9 cellular contexts compared by ENCODE assay signal in the genomic region with DNA sequence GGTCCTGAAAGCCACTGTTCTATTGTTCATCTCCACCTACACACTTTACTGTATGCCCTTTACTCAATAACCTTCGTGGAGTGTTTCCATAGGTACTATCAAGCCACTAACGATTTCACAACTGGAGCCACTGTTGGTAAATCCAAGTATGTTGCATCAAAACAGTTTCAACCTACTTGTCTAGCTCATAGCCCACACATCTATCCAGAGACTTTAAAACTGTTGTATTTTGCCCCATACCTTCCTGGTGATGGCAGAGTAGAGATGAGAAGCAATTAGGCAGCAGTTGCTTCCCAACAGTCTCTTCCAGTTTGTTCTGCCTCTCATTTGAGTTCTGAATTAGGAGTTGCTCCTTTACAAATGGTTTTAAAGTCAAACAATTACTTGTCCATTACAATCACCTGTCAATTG. TPM values are rescaled to one million over a fixed set of nuclear protein-coding genes. Genes with fewer than 3 reads are reported as not detected.
DNase-seq lines count a peak whose midpoint lies in the region; ATAC-seq and TF ChIP-seq lines count a peak whose summit lies in the region.
"Had no signal": no experiment of that assay in that cellular context is flagged by ENCODE, and none has a peak within 500 bp of the region (broad histone marks: within the 10 kb centered on the region; RNA-seq: fewer than 3 reads in every experiment).

No MANE protein-coding gene starts in this region.

- 42 to 45% methylated on average over 2 of the region's 2 CpGs for WGBS in sigmoid colon, 2 donors

- no peaks in the 10 kb centered on the region for H3K27me3 Mint-ChIP-seq in natural killer cell (ENCODE audit: low read depth in 2 of 2)
- no peaks in the 10 kb centered on the region for H3K27me3 Mint-ChIP-seq in activated T-cell treated with anti-CD3 and anti-CD28 coated beads, Interleukin-2, amount 50 U/mL, for 24 hours

- TF ChIP-seq CTCF in HEK293 (tag by site-specific recombination; IDR thresholded peaks at IDR 0.05) = no peak
- TF ChIP-seq CTCF in astrocyte of the spinal cord (IDR thresholded peaks at IDR 0.05; ENCODE audit: low read depth, low read length) = no peak
- TF ChIP-seq CTCF in sigmoid colon (IDR thresholded peaks at IDR 0.05) = no peak
- TF ChIP-seq CTCF in natural killer cell (IDR thresholded peaks at IDR 0.05) = no peak

- no peak for ATAC-seq in HG02678 (IDR thresholded peaks at IDR 0.05; ENCODE audit: unreplicated experiment)
- ATAC-seq in natural killer cell = no peak

- TF ChIP-seq EP300 in sigmoid colon (IDR thresholded peaks at IDR 0.05) = no peak

- TF ChIP-seq POLR2A in sigmoid colon (IDR thresholded peaks at IDR 0.05) = no peak

- H3K4me1 ChIP-seq in HEK293 (ENCODE audit: control insufficient read depth, insufficient read depth, low read length) (peaks cover 4% of the 10 kb centered on the region; the same call in 1 of the 2 replicates), sigmoid colon (peaks cover 0 to 61% (median 52%) of the 10 kb centered on the region in 4 donors)

- H3K4me1 Mint-ChIP-seq in natural killer cell = no peaks in the 10 kb centered on the region
- peaks cover 13% of the 10 kb centered on the region for H3K4me1 Mint-ChIP-seq in activated T-cell treated with anti-CD3 and anti-CD28 coated beads, Interleukin-2, amount 50 U/mL, for 24 hours (ENCODE audit: low read depth)

- H3K27me3 ChIP-seq in sigmoid colon = no peaks in the 10 kb centered on the region

- no peaks in the 10 kb centered on the region for H3K36me3 Mint-ChIP-seq in natural killer cell
- peaks cover 6% of the 10 kb centered on the region for H3K36me3 Mint-ChIP-seq in activated T-cell treated with anti-CD3 and anti-CD28 coated beads, Interleukin-2, amount 50 U/mL, for 24 hours (ENCODE audit: low read depth)

- CTCF ChIA-PET in HEK293 (lab: Yijun Ruan, JAX) = interaction anchor here (0.6 to 0.7 kb wide), 2 partner anchors 27 to 60 kb away, joined by 3 to 6 read pairs; no protein-coding TSS in a partner anchor

- no peaks in the 10 kb centered on the region for H3K9me3 Mint-ChIP-seq in natural killer cell
- H3K9me3 Mint-ChIP-seq in activated T-cell treated with anti-CD3 and anti-CD28 coated beads, Interleukin-2, amount 50 U/mL, for 24 hours = no peaks in the 10 kb centered on the region

- H3K4me3 Mint-ChIP-seq in natural killer cell = no peak overlapping the region
- no peak overlapping the region for H3K4me3 Mint-ChIP-seq in activated T-cell treated with anti-CD3 and anti-CD28 coated beads, Interleukin-2, amount 50 U/mL, for 24 hours

- intact Hi-C loops in sigmoid colon (cut with DNase I) (loop anchor here (10.0 kb wide), 1 partner anchor 405 kb away; a partner anchor contains a TSS), natural killer cell (cut with micrococcal nuclease) (no loop called here)

- H3K9me3 ChIP-seq in HEK293 (ENCODE audit: control insufficient read depth, insufficient read depth, low read depth, low read length) (no peaks in the 10 kb centered on the region), sigmoid colon (no peaks in the 10 kb centered on the region)

- no peaks in the 10 kb centered on the region; a peak in 1 of 3 replicates for H3K36me3 ChIP-seq in HEK293 (ENCODE audit: control insufficient read depth in 2 of 2, insufficient read depth in 1 of 2, low read length in 2 of 2)
- peaks cover 0 to 5% (median 0%) of the 10 kb centered on the region in 4 donors for H3K36me3 ChIP-seq in sigmoid colon

- H3K4me3 ChIP-seq in HEK293 (ENCODE audit: low read depth, low read length) (no peak overlapping the region), astrocyte of the spinal cord (ENCODE audit: low read depth, low read length) (peak overlapping the region; percentile 67), iPS-11a (ENCODE audit: low read depth, low read length) (peak overlapping the region; percentile 77), sigmoid colon (peak overlapping the region; percentile 56 to 67 (median 60))

- no peak overlapping the region for H3K27ac Mint-ChIP-seq in natural killer cell
- H3K27ac Mint-ChIP-seq in activated T-cell treated with anti-CD3 and anti-CD28 coated beads, Interleukin-2, amount 50 U/mL, for 24 hours = no peak overlapping the region

- H3K27ac ChIP-seq in HEK293 (ENCODE audit: extremely low read depth, low read depth, low read length) = no peak overlapping the region
- peak overlapping the region; percentile 77 to 94 (median 84) for H3K27ac ChIP-seq in sigmoid colon

- DNase-seq in astrocyte of the spinal cord (ENCODE audit: low read depth, low spot score) (no peak), sigmoid colon (no peak), natural killer cell (no peak), T-helper 1 cell (no peak)
- DNase-seq in activated T-cell treated with anti-CD3 and anti-CD28 coated beads, Interleukin-2, amount 50 U/mL, for 24 hours = no peak
- DNase-seq: NK-92 treated with Interleukin-12 subunit alpha and Interleukin-12 subunit beta, amount 100 ng/mL, for 24 hours had no signal

- in situ Hi-C loops in astrocyte of the spinal cord (cut with HindIII; ENCODE audit: low sequenced_read_pairs) = no loop called here

- POLR2A ChIA-PET in HEK293 (lab: Yijun Ruan, JAX) = interaction anchor here (0.9 to 1.4 kb wide), 2 partner anchors 14 to 18 kb away, joined by 3 to 4 read pairs; no protein-coding TSS in a partner anchor

TF ChIP-seq in HEK293, 187 proteins besides CTCF, POLR2A, EP300 and RAD21:
- TF ChIP-seq EGR2 (tag by site-specific recombination; IDR thresholded peaks at IDR 0.05; ENCODE audit: low read depth) = peak; percentile 31; the same call in 1 of the 2 replicates
- TF ChIP-seq ZFHX2 (tag by site-specific recombination; conservative IDR thresholded peaks at IDR 0.05) = peak; percentile 61
- TF ChIP-seq HOXD13 (CRISPR knock-in tag; IDR thresholded peaks at IDR 0.05; ENCODE audit: borderline replicate concordance) = no peak

RNA-seq across cellular contexts. Expression of a gene that starts 0.6 kb away (rescaled TPM):
- total RNA-seq in sigmoid colon (100 to 1,000 TPM in 1 of 4 donors, 10 to 100 TPM in 3; 67.3 to 118 (median 90.6) TPM), natural killer cell (1 to 10 TPM in 2 of 3 donors, under 1 TPM in 1; 0.48 to 2.9 (median 1.4) TPM)
- polyA plus RNA-seq in sigmoid colon = 10 to 100 TPM; 13.3 to 30.0 (median 19.4) TPM

RNA-seq across cellular contexts. Expression of a gene that starts 8.6 kb away (rescaled TPM):
- total RNA-seq in sigmoid colon (10 to 100 TPM; 51.8 to 80.6 (median 70.1) TPM), natural killer cell (100 to 1,000 TPM; 115 to 128 (median 124) TPM)
- polyA plus RNA-seq in sigmoid colon = 10 to 100 TPM; 51.6 to 53.5 (median 52.8) TPM

Comparison
In these comparisons a context has a peak if more than half of its experiments do, and no peak if none do; other contexts are left out.
1. RNA of a gene that starts 0.6 kb away (total RNA-seq): 67.3 to 118 TPM in sigmoid colon; 0.48 to 2.9 TPM in natural killer cell; every median in the first group is over 10 times any median in the second.